ENCODE assay signal across 1 cellular context in genomic region chr9:35733109-35733541, GRCh38.
A peak's percentile ranks its signal among the peaks of the same experiment; 100 is the strongest.
TF ChIP-seq lines count a peak whose summit lies in the region.

No MANE protein-coding gene starts in this region.

TF ChIP-seq in HepG2, 621 proteins besides CTCF, POLR2A, EP300 and RAD21:
- no peak for TF ChIP-seq CENPX (CRISPR knock-in tag; IDR thresholded peaks at IDR 0.05)
- 0 out of 2 replicates have a peak, but pooled peaks have one; percentile 7 for TF ChIP-seq PATZ1 (CRISPR knock-in tag; IDR thresholded peaks at IDR 0.05)
- 0 out of 2 replicates have a peak, but pooled peaks have one; percentile 6 for TF ChIP-seq POLR2AphosphoS5 (IDR thresholded peaks at IDR 0.05; ENCODE audit: low read depth, low read length)
- no peak for TF ChIP-seq ZNF383 (CRISPR knock-in tag; IDR thresholded peaks at IDR 0.05; ENCODE audit: borderline replicate concordance)
- TF ChIP-seq RBM22 (optimal IDR thresholded peaks at IDR 0.05; ENCODE audit: low read length): peak; percentile 18
- 0 out of 2 replicates have a peak, but pooled peaks have one; percentile 17 for TF ChIP-seq TFE3 (CRISPR knock-in tag; IDR thresholded peaks at IDR 0.05)
- peak; percentile 62; the same call in 1 of the 2 replicates for TF ChIP-seq ZNF333 (CRISPR knock-in tag; IDR thresholded peaks at IDR 0.05; ENCODE audit: borderline replicate concordance)
- TF ChIP-seq SAP130 (CRISPR knock-in tag; IDR thresholded peaks at IDR 0.05; ENCODE audit: low read depth): peak; percentile 32; the same call in 1 of the 2 replicates
- TF ChIP-seq ZNF850 (CRISPR knock-in tag; conservative IDR thresholded peaks at IDR 0.05): 0 out of 2 replicates have a peak, but pooled peaks have one; percentile 17
- TF ChIP-seq ZNF816 (CRISPR knock-in tag; IDR thresholded peaks at IDR 0.05; ENCODE audit: borderline replicate concordance): 0 out of 2 replicates have a peak, but pooled peaks have one; percentile 9
- TF ChIP-seq TEAD3 (CRISPR knock-in tag; optimal IDR thresholded peaks at IDR 0.05; ENCODE audit: borderline replicate concordance): peak; percentile 49
- TF ChIP-seq ZMAT3 (CRISPR knock-in tag; conservative IDR thresholded peaks at IDR 0.05): no peak
- 0 out of 2 replicates have a peak, but pooled peaks have one; percentile 2 for TF ChIP-seq TEAD2 (CRISPR knock-in tag; IDR thresholded peaks at IDR 0.05)
- 0 out of 2 replicates have a peak, but pooled peaks have one; percentile 5 for TF ChIP-seq ELF4 (CRISPR knock-in tag; IDR thresholded peaks at IDR 0.05; ENCODE audit: borderline replicate concordance)
- no peak for TF ChIP-seq ATM (IDR thresholded peaks at IDR 0.05; ENCODE audit: borderline replicate concordance)
TF ChIP-seq in HepG2: peak in this region for 11.
